Comparison of ENCODE assay signal across 1 cellular context in the genomic region with DNA sequence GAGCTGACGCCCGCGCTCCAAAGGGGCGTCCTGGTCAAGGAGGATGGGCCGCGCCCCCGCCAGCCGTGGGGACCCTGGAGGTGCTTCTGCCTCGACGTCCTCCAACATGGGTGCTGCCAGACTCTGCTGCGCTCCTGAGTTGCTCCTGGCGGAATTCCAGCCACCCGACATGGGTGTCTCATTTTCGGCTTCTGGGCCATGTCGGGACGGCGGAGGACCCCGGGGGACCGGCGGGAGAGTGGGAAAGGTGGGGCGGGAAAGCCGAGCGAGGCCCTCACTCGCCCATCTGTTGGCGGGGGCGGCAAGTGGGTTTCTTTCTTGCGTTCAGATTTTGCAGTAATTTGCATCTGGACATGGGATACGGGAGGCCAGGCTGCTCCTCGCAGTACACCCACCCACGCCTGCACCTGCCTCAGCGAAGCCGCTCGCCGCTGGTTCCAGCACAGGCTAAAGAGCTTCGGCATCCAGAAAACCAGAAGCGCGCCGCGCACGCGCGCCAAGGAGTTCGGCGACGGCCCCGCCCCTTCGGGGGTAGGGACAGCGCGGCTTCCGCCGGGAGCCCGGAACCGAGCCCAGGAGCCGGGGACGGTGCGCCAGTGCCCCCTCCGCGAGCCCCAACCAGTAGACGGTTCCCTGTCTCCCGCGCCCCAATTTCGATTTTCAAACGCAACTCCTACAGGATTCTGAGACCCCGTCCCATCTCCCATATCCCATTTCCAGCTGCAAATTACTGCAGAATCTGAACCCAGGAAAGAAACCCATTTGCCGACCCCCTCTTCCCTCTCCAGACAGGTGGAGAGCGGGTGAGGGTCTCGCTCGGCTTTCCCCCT.
A peak's percentile ranks its signal among the peaks of the same experiment; 100 is the strongest.
TF ChIP-seq lines count a peak whose summit lies in the region.

A gene (plus strand): TSS at position 563 of the 830 bp plus-strand sequence. CDS start 320 bp downstream, outside the sequence.

TF ChIP-seq in K562, 482 proteins besides CTCF, POLR2A, EP300 and RAD21 (continued from another document and continues in another):
- TF ChIP-seq, protein P1, sequence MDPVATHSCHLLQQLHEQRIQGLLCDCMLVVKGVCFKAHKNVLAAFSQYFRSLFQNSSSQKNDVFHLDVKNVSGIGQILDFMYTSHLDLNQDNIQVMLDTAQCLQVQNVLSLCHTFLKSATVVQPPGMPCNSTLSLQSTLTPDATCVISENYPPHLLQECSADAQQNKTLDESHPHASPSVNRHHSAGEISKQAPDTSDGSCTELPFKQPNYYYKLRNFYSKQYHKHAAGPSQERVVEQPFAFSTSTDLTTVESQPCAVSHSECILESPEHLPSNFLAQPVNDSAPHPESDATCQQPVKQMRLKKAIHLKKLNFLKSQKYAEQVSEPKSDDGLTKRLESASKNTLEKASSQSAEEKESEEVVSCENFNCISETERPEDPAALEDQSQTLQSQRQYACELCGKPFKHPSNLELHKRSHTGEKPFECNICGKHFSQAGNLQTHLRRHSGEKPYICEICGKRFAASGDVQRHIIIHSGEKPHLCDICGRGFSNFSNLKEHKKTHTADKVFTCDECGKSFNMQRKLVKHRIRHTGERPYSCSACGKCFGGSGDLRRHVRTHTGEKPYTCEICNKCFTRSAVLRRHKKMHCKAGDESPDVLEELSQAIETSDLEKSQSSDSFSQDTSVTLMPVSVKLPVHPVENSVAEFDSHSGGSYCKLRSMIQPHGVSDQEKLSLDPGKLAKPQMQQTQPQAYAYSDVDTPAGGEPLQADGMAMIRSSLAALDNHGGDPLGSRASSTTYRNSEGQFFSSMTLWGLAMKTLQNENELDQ (CRISPR knock-in tag; IDR thresholded peaks at IDR 0.05; ENCODE audit: borderline replicate concordance) = no peak
- TF ChIP-seq, protein P2, sequence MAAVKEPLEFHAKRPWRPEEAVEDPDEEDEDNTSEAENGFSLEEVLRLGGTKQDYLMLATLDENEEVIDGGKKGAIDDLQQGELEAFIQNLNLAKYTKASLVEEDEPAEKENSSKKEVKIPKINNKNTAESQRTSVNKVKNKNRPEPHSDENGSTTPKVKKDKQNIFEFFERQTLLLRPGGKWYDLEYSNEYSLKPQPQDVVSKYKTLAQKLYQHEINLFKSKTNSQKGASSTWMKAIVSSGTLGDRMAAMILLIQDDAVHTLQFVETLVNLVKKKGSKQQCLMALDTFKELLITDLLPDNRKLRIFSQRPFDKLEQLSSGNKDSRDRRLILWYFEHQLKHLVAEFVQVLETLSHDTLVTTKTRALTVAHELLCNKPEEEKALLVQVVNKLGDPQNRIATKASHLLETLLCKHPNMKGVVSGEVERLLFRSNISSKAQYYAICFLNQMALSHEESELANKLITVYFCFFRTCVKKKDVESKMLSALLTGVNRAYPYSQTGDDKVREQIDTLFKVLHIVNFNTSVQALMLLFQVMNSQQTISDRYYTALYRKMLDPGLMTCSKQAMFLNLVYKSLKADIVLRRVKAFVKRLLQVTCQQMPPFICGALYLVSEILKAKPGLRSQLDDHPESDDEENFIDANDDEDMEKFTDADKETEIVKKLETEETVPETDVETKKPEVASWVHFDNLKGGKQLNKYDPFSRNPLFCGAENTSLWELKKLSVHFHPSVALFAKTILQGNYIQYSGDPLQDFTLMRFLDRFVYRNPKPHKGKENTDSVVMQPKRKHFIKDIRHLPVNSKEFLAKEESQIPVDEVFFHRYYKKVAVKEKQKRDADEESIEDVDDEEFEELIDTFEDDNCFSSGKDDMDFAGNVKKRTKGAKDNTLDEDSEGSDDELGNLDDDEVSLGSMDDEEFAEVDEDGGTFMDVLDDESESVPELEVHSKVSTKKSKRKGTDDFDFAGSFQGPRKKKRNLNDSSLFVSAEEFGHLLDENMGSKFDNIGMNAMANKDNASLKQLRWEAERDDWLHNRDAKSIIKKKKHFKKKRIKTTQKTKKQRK (IDR thresholded peaks at IDR 0.05; ENCODE audit: borderline replicate concordance, low read depth, low read length) = no peak
- TF ChIP-seq XRCC3 (IDR thresholded peaks at IDR 0.05) (no peak), ZNF707 (CRISPR knock-in tag; conservative IDR thresholded peaks at IDR 0.05) (no peak), HNRNPLL (IDR thresholded peaks at IDR 0.05; ENCODE audit: low read depth, low read length, poor library complexity, severe bottlenecking) (no peak), NR2C1 (IDR thresholded peaks at IDR 0.05) (no peak), NR2C1 (tag; IDR thresholded peaks at IDR 0.05) (no peak), PHF8 (IDR thresholded peaks at IDR 0.05; ENCODE audit: borderline replicate concordance, low read length) (peak; percentile 77; the same call in 1 of the 2 replicates), ZNF589 (CRISPR knock-in tag; IDR thresholded peaks at IDR 0.05; ENCODE audit: low read depth) (no peak), YY1 (IDR thresholded peaks at IDR 0.05; ENCODE audit: borderline replicate concordance in 1 of 3, control insufficient read depth in 1 of 3, extremely low read depth in 1 of 3, insufficient read depth in 3 of 3, insufficient read length in 1 of 3, insufficient replicate concordance in 2 of 3, low read depth in 1 of 3, low read length in 2 of 3) (peak in 2 of 3 experiments; percentile 23 to 50), POLR2AphosphoS2 (IDR thresholded peaks at IDR 0.05; ENCODE audit: low read length) (peak; percentile 38; the same call in 1 of the 2 replicates), ZFP36 (IDR thresholded peaks at IDR 0.05; ENCODE audit: low read depth, low read length, partially characterized antibody) (no peak), PTTG1 (tag; IDR thresholded peaks at IDR 0.05; ENCODE audit: low read depth) (no peak), CBFB (CRISPR knock-in tag; IDR thresholded peaks at IDR 0.05) (no peak), ZNF79 (CRISPR knock-in tag; IDR thresholded peaks at IDR 0.05; ENCODE audit: low read depth) (no peak), DDX20 (tag; IDR thresholded peaks at IDR 0.05; ENCODE audit: low read depth) (no peak), TEAD4 (IDR thresholded peaks at IDR 0.05; ENCODE audit: low read length) (no peak; the same call in 1 of the 2 replicates), TEAD4 (CRISPR knock-in tag; IDR thresholded peaks at IDR 0.05; ENCODE audit: borderline replicate concordance) (no peak), PHB2 (IDR thresholded peaks at IDR 0.05; ENCODE audit: low read depth) (no peak), ZNF408 (CRISPR knock-in tag; IDR thresholded peaks at IDR 0.05; ENCODE audit: low read depth) (no peak), FOSL1 (tag; conservative IDR thresholded peaks at IDR 0.05) (no peak), ZFP1 (CRISPR knock-in tag; IDR thresholded peaks at IDR 0.05) (no peak), ZFPM2 (CRISPR knock-in tag; IDR thresholded peaks at IDR 0.05) (no peak), TSC22D4 (tag; IDR thresholded peaks at IDR 0.05) (no peak), TGIF2 (CRISPR knock-in tag; IDR thresholded peaks at IDR 0.05) (no peak), ZNF644 (tag; IDR thresholded peaks at IDR 0.05; ENCODE audit: low read depth) (no peak), U2AF1 (optimal IDR thresholded peaks at IDR 0.05; ENCODE audit: low read depth, low read length) (no peak), RFX5 (IDR thresholded peaks at IDR 0.05; ENCODE audit: low read depth, low read length) (no peak), KLF13 (tag; IDR thresholded peaks at IDR 0.05; ENCODE audit: borderline replicate concordance, low read depth) (peak; percentile 49; the same call in 1 of the 2 replicates), THRAP3 (IDR thresholded peaks at IDR 0.05; ENCODE audit: borderline replicate concordance) (no peak), ZNF197 (CRISPR knock-in tag; IDR thresholded peaks at IDR 0.05; ENCODE audit: low read depth) (no peak), SRSF1 (IDR thresholded peaks at IDR 0.05; ENCODE audit: low read depth, low read length) (no peak), ZNF384 (IDR thresholded peaks at IDR 0.05; ENCODE audit: low read depth, low read length) (no peak), TARDBP (IDR thresholded peaks at IDR 0.05) (no peak)
- TF ChIP-seq, protein P3, sequence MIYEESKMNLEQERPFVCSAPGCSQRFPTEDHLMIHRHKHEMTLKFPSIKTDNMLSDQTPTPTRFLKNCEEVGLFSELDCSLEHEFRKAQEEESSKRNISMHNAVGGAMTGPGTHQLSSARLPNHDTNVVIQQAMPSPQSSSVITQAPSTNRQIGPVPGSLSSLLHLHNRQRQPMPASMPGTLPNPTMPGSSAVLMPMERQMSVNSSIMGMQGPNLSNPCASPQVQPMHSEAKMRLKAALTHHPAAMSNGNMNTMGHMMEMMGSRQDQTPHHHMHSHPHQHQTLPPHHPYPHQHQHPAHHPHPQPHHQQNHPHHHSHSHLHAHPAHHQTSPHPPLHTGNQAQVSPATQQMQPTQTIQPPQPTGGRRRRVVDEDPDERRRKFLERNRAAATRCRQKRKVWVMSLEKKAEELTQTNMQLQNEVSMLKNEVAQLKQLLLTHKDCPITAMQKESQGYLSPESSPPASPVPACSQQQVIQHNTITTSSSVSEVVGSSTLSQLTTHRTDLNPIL (CRISPR knock-in tag; IDR thresholded peaks at IDR 0.05) = no peak
- TF ChIP-seq, protein P4, sequence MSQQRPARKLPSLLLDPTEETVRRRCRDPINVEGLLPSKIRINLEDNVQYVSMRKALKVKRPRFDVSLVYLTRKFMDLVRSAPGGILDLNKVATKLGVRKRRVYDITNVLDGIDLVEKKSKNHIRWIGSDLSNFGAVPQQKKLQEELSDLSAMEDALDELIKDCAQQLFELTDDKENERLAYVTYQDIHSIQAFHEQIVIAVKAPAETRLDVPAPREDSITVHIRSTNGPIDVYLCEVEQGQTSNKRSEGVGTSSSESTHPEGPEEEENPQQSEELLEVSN (IDR thresholded peaks at IDR 0.05; ENCODE audit: borderline replicate concordance in 1 of 2, extremely low read depth in 1 of 2, insufficient read depth in 1 of 2, insufficient read length in 1 of 2, low read depth in 1 of 2, low read length in 1 of 2, poor library complexity in 1 of 2, severe bottlenecking in 1 of 2) = peak; percentile 73 to 88
- TF ChIP-seq, protein P5, sequence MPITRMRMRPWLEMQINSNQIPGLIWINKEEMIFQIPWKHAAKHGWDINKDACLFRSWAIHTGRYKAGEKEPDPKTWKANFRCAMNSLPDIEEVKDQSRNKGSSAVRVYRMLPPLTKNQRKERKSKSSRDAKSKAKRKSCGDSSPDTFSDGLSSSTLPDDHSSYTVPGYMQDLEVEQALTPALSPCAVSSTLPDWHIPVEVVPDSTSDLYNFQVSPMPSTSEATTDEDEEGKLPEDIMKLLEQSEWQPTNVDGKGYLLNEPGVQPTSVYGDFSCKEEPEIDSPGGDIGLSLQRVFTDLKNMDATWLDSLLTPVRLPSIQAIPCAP (CRISPR knock-in tag; IDR thresholded peaks at IDR 0.05; ENCODE audit: borderline replicate concordance) = no peak
- TF ChIP-seq, protein P6, sequence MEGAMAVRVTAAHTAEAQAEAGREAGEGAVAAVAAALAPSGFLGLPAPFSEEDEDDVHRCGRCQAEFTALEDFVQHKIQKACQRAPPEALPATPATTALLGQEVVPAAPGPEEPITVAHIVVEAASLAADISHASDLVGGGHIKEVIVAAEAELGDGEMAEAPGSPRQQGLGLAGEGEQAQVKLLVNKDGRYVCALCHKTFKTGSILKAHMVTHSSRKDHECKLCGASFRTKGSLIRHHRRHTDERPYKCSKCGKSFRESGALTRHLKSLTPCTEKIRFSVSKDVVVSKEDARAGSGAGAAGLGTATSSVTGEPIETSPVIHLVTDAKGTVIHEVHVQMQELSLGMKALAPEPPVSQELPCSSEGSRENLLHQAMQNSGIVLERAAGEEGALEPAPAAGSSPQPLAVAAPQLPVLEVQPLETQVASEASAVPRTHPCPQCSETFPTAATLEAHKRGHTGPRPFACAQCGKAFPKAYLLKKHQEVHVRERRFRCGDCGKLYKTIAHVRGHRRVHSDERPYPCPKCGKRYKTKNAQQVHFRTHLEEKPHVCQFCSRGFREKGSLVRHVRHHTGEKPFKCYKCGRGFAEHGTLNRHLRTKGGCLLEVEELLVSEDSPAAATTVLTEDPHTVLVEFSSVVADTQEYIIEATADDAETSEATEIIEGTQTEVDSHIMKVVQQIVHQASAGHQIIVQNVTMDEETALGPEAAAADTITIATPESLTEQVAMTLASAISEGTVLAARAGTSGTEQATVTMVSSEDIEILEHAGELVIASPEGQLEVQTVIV (CRISPR knock-in tag; IDR thresholded peaks at IDR 0.05; ENCODE audit: borderline replicate concordance) = no peak; the same call in 1 of the 2 replicates
- TF ChIP-seq, protein P7, sequence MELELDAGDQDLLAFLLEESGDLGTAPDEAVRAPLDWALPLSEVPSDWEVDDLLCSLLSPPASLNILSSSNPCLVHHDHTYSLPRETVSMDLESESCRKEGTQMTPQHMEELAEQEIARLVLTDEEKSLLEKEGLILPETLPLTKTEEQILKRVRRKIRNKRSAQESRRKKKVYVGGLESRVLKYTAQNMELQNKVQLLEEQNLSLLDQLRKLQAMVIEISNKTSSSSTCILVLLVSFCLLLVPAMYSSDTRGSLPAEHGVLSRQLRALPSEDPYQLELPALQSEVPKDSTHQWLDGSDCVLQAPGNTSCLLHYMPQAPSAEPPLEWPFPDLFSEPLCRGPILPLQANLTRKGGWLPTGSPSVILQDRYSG (tag; conservative IDR thresholded peaks at IDR 0.05; ENCODE audit: low read depth) = no peak
- TF ChIP-seq, protein P8, sequence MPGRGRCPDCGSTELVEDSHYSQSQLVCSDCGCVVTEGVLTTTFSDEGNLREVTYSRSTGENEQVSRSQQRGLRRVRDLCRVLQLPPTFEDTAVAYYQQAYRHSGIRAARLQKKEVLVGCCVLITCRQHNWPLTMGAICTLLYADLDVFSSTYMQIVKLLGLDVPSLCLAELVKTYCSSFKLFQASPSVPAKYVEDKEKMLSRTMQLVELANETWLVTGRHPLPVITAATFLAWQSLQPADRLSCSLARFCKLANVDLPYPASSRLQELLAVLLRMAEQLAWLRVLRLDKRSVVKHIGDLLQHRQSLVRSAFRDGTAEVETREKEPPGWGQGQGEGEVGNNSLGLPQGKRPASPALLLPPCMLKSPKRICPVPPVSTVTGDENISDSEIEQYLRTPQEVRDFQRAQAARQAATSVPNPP (IDR thresholded peaks at IDR 0.05; ENCODE audit: borderline replicate concordance, insufficient read depth, insufficient read length) = no peak
- TF ChIP-seq, protein P9, sequence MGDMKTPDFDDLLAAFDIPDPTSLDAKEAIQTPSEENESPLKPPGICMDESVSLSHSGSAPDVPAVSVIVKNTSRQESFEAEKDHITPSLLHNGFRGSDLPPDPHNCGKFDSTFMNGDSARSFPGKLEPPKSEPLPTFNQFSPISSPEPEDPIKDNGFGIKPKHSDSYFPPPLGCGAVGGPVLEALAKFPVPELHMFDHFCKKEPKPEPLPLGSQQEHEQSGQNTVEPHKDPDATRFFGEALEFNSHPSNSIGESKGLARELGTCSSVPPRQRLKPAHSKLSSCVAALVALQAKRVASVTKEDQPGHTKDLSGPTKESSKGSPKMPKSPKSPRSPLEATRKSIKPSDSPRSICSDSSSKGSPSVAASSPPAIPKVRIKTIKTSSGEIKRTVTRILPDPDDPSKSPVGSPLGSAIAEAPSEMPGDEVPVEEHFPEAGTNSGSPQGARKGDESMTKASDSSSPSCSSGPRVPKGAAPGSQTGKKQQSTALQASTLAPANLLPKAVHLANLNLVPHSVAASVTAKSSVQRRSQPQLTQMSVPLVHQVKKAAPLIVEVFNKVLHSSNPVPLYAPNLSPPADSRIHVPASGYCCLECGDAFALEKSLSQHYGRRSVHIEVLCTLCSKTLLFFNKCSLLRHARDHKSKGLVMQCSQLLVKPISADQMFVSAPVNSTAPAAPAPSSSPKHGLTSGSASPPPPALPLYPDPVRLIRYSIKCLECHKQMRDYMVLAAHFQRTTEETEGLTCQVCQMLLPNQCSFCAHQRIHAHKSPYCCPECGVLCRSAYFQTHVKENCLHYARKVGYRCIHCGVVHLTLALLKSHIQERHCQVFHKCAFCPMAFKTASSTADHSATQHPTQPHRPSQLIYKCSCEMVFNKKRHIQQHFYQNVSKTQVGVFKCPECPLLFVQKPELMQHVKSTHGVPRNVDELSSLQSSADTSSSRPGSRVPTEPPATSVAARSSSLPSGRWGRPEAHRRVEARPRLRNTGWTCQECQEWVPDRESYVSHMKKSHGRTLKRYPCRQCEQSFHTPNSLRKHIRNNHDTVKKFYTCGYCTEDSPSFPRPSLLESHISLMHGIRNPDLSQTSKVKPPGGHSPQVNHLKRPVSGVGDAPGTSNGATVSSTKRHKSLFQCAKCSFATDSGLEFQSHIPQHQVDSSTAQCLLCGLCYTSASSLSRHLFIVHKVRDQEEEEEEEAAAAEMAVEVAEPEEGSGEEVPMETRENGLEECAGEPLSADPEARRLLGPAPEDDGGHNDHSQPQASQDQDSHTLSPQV (IDR thresholded peaks at IDR 0.05) = no peak
